1 cellular context compared by ENCODE assay signal in genomic region chr14:103905861-103906456, GRCh38.
A peak's percentile ranks its signal among the peaks of the same experiment; 100 is the strongest.
TF ChIP-seq lines count a peak whose summit lies in the region.

No MANE protein-coding gene starts in this region.

TF ChIP-seq in K562, 482 proteins besides CTCF, POLR2A, EP300 and RAD21 (continued from another document):
- no peak for TF ChIP-seq ARID4B (CRISPR knock-in tag; IDR thresholded peaks at IDR 0.05)
- no peak for TF ChIP-seq FUS (optimal IDR thresholded peaks at IDR 0.05; ENCODE audit: low read depth, low read length)
- TF ChIP-seq SMC3 (conservative IDR thresholded peaks at IDR 0.05; ENCODE audit: insufficient read depth, low read depth, low read length): 0 out of 2 replicates have a peak, but pooled peaks have one; percentile 27
- TF ChIP-seq RNF219 (CRISPR knock-in tag; IDR thresholded peaks at IDR 0.05): no peak
- no peak for TF ChIP-seq MYBL2 (IDR thresholded peaks at IDR 0.05; ENCODE audit: low read depth)
- no peak for TF ChIP-seq MYBL2 (CRISPR knock-in tag; IDR thresholded peaks at IDR 0.05; ENCODE audit: borderline replicate concordance)
- TF ChIP-seq, protein P1, sequence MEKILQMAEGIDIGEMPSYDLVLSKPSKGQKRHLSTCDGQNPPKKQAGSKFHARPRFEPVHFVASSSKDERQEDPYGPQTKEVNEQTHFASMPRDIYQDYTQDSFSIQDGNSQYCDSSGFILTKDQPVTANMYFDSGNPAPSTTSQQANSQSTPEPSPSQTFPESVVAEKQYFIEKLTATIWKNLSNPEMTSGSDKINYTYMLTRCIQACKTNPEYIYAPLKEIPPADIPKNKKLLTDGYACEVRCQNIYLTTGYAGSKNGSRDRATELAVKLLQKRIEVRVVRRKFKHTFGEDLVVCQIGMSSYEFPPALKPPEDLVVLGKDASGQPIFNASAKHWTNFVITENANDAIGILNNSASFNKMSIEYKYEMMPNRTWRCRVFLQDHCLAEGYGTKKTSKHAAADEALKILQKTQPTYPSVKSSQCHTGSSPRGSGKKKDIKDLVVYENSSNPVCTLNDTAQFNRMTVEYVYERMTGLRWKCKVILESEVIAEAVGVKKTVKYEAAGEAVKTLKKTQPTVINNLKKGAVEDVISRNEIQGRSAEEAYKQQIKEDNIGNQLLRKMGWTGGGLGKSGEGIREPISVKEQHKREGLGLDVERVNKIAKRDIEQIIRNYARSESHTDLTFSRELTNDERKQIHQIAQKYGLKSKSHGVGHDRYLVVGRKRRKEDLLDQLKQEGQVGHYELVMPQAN (IDR thresholded peaks at IDR 0.05; ENCODE audit: borderline replicate concordance): no peak
